17 cellular contexts compared by ENCODE assay signal in the genomic region with DNA sequence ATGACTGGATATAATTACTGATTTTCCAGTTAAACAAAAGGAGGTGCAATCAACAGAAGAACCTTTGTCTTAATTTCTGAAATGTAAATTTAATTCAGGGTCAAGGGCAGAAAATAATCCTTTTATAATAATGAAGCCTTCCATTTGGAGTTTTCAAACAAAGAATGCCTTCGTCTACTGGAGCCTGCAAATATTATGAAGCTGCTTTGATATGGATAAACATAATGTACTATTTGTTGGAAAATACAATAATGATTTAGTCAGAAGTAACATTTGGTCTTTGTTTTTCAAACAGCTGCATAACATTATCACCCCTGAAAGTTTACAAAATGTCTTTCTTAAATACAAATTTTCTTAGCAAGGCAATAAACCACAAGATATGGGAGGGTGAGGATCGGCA. TPM values are rescaled to one million over a fixed set of nuclear protein-coding genes. Genes with fewer than 3 reads are reported as not detected.
"Had no signal": no experiment of that assay in that cellular context is flagged by ENCODE, and none has a peak within 500 bp of the region (broad histone marks: within the 10 kb centered on the region; RNA-seq: fewer than 3 reads in every experiment).

No MANE protein-coding gene starts in this region.

- H3K27me3 ChIP-seq: heart left ventricle, neutrophil, right atrium auricular region, sigmoid colon, uterus had no signal

- H3K27ac ChIP-seq: heart left ventricle, neutrophil, right atrium auricular region, sigmoid colon, uterus had no signal

- DNase-seq: cerebellar nuclear complex; foreskin fibroblast; heart left ventricle; left colon; mucosa of descending colon; naive thymus-derived CD8-positive, alpha-beta T cell; posterior cingulate gyrus; sigmoid colon; stimulated activated CD4-positive, alpha-beta T cell treated with anti-CD3 and anti-CD28 coated beads, Interleukin-2, amount 100 ng/mL, for 24 hours; stimulated activated CD4-positive, alpha-beta T cell treated with anti-CD3 and anti-CD28 coated beads, Interleukin-4, amount 100 ng/mL, for 4 hours; stimulated activated naive B cell treated with anti-CD40 and anti-IgM and Interleukin-4, amounts not matched to agents 10 μg/mL and 1 μg/mL and 100 μg/mL, for 72 hours; stimulated activated naive CD8-positive, alpha-beta T cell treated with anti-CD3 and anti-CD28 coated beads, Interleukin-15, amount 100 ng/mL, for 72 hours; uterus had no signal

- H3K4me3 ChIP-seq: heart left ventricle, mucosa of descending colon, right atrium auricular region, sigmoid colon, skin epidermis, uterus had no signal

- ATAC-seq: heart left ventricle; left colon; mucosa of descending colon; naive thymus-derived CD8-positive, alpha-beta T cell; stimulated activated naive B cell treated with anti-CD40 and anti-IgM and Interleukin-4, amounts not matched to agents 10 μg/mL and 1 μg/mL and 100 μg/mL, for 72 hours; stimulated activated naive CD8-positive, alpha-beta T cell treated with anti-CD3 and anti-CD28 coated beads, Interleukin-15, amount 100 ng/mL, for 72 hours had no signal

- H3K4me1 ChIP-seq: right atrium auricular region, uterus had no signal

- H3K9me3 ChIP-seq: heart left ventricle, mucosa of descending colon, neutrophil, right atrium auricular region, sigmoid colon, uterus had no signal

- H3K36me3 ChIP-seq: heart left ventricle, neutrophil, right atrium auricular region, sigmoid colon, uterus had no signal

RNA-seq across cellular contexts. Expression of gene TMEM26, which starts 41.5 kb away (rescaled TPM):
- total RNA-seq: lung microvascular endothelial cell; naive thymus-derived CD8-positive, alpha-beta T cell had no signal
